Comparison of ENCODE assay signal across 14 cellular contexts in the genomic region with DNA sequence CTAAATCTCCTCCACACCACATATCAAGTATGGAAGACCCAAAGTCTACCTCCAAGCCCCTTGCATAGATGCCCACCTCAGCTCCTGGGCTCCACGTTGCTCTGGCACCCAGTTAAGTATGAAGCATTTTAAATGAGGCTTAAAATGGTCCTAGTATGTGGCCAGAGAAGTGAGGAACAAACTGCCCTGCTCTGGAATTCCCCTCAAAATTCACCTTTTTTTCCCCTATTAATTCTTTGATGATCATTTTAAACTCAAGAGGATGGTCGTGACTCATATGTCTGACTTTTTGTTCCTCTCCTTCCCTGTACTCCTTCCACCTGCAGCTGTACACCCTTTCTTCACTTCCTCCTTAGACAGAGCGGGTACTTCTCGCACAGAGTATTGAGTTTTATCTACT.
DNase-seq lines count a peak whose midpoint lies in the region; ATAC-seq and TF ChIP-seq lines count a peak whose summit lies in the region.
"Had no signal": no experiment of that assay in that cellular context is flagged by ENCODE, and none has a peak within 500 bp of the region (broad histone marks: within the 10 kb centered on the region; RNA-seq: fewer than 3 reads in every experiment).

No MANE protein-coding gene starts in this region.

- TF ChIP-seq POLR2A in GM19193 (IDR thresholded peaks at IDR 0.05; ENCODE audit: extremely low read depth, insufficient read depth, insufficient read length), result peak; percentile 54

- H3K27me3 ChIP-seq in GM06990 (replicated peaks; ENCODE audit: control insufficient read depth, insufficient read depth, low read length), result no peaks in the 10 kb centered on the region
- H3K27me3 ChIP-seq: stomach had no signal

- H3K4me3 Mint-ChIP-seq in glutamatergic neuron (ENCODE audit: unreplicated experiment), result no peak overlapping the region

- ATAC-seq in HG02588 (IDR thresholded peaks at IDR 0.05; ENCODE audit: unreplicated experiment) (peak; percentile 92), HG03280 (IDR thresholded peaks at IDR 0.05; ENCODE audit: unreplicated experiment) (peak; percentile 82)

- no peak overlapping the region; the same call in 1 of the 2 replicates for H3K4me3 ChIP-seq in GM06990 (replicated peaks; ENCODE audit: low read depth, low read length)
- H3K4me3 ChIP-seq: SK-N-MC, stomach had no signal

- no peaks in the 10 kb centered on the region for H3K9me3 Mint-ChIP-seq in glutamatergic neuron (ENCODE audit: unreplicated experiment)

- no peaks in the 10 kb centered on the region for H3K36me3 ChIP-seq in GM06990 (ENCODE audit: control insufficient read depth, insufficient read depth, low read length)
- H3K36me3 ChIP-seq: stomach had no signal

- no peak overlapping the region for H3K27ac Mint-ChIP-seq in glutamatergic neuron (ENCODE audit: unreplicated experiment)

- no peaks in the 10 kb centered on the region for H3K36me3 Mint-ChIP-seq in glutamatergic neuron (ENCODE audit: unreplicated experiment)

- peaks cover 4% of the 10 kb centered on the region for H3K27me3 Mint-ChIP-seq in glutamatergic neuron (ENCODE audit: unreplicated experiment)

- DNase-seq in GM06990 (ENCODE audit: extremely low read depth, insufficient read length) (peak; percentile 73), NCI-H748 treated with DMSO at 0.1 percent for 48 hours (lab: John Stamatoyannopoulos, UW) (no peak), AG08396 (ENCODE audit: low spot score) (no peak), glutamatergic neuron (no peak), NCI-H1694 treated with DMSO at 0.1 percent for 48 hours (lab: John Stamatoyannopoulos, UW) (no peak)
- DNase-seq: activated CD4-positive, alpha-beta T cell treated with anti-CD3 and anti-CD28 coated beads for 48 hours; activated gamma-delta T cell treated with Interleukin-2 at 50 U/mL for 16 hours; NCI-H69; stimulated activated CD4-positive, alpha-beta T cell treated with anti-CD3 and anti-CD28 coated beads, Interleukin-2, amount 100 ng/mL, for 24 hours; stomach had no signal

- no peak for TF ChIP-seq CTCF in GM06990 (IDR thresholded peaks at IDR 0.05; ENCODE audit: insufficient read depth, low read length, poor library complexity, severe bottlenecking)
- no peak for TF ChIP-seq CTCF in glutamatergic neuron (IDR thresholded peaks at IDR 0.05; ENCODE audit: partially characterized antibody, unreplicated experiment)

- H3K4me1 Mint-ChIP-seq in glutamatergic neuron (ENCODE audit: low read depth, unreplicated experiment), result no peaks in the 10 kb centered on the region
